Comparison of ENCODE assay signal across 25 cellular contexts in the genomic region with DNA sequence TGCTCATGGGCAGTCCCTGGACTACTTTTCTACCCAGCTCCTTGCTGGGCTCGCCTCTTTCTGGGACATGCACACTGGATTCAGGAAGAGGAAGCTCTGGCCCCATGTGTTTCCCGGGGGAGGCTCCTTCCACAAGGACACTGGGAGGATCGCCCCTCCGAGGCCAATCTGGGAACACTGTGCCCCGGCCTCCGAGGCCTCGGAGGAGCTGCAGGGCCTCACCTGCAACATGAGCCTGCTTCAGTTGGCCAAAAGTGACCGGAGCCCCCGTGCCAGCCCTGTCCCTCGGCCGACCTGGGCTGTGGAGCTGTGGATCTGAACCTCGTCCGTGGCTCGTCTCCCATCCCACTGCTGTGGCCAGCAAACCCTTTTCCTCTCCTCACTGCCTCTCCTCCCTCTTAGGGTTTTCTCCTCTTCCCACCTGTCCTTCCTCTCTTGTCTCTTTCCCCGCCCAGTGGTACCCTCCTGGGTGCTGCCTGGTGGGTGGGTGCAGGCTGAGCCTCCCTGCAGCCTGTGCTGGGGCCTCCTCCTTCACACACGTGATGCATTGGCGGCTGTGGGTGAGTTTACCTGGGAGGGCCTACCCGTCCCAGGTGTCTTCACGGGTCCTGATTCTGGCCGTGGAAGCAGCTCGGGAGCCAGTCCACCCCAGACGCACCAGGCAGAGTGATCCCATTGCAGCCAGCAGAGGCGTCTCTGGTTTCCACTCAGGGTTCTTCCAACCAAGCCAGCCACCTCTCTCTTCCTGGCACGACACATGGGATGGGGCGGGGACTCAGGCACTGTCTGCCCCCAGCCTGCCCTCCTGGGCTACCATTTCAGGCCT.
"Had no signal": no experiment of that assay in that cellular context is flagged by ENCODE, and none has a peak within 500 bp of the region (broad histone marks: within the 10 kb centered on the region; RNA-seq: fewer than 3 reads in every experiment).

No MANE protein-coding gene starts in this region.

- H3K9me3 Mint-ChIP-seq: activated naive CD8-positive, alpha-beta T cell treated with anti-CD3 and anti-CD28 coated beads, Interleukin-2, amount 10 ng/mL, durations not matched to agents 7 days and 5 days; activated T-cell treated with anti-CD3 and anti-CD28 coated beads, Interleukin-2, amount 50 U/mL, for 4 hours; activated T-helper 2 cell treated with anti-CD3 and anti-CD28 coated beads, Interferon-gamma antibody, Interleukin-2, Interleukin-4, amounts not matched to agents 10 μg/mL and 5 μg/mL and 100 μg/mL, durations not matched to agents 14 hours and 24 hours and 36 hours had no signal

- H3K4me3 Mint-ChIP-seq: activated naive CD8-positive, alpha-beta T cell treated with anti-CD3 and anti-CD28 coated beads, Interleukin-2, amount 10 ng/mL, durations not matched to agents 7 days and 5 days; activated T-cell treated with anti-CD3 and anti-CD28 coated beads, Interleukin-2, amount 50 U/mL, for 4 hours; nephron; T-helper 17 cell had no signal

- H3K36me3 ChIP-seq: breast epithelium, heart right ventricle, thoracic aorta, upper lobe of left lung had no signal

- H3K27me3 ChIP-seq: upper lobe of left lung had no signal

- H3K27ac ChIP-seq: breast epithelium, epithelial cell of prostate, heart right ventricle, thoracic aorta, upper lobe of left lung had no signal

- FAIRE-seq: keratinocyte, small intestine had no signal

- H3K4me1 Mint-ChIP-seq: activated naive CD8-positive, alpha-beta T cell treated with anti-CD3 and anti-CD28 coated beads, Interleukin-2, amount 10 ng/mL, durations not matched to agents 7 days and 5 days; nephron; T-helper 17 cell had no signal

- H3K9me3 ChIP-seq: breast epithelium, heart right ventricle, thoracic aorta, upper lobe of left lung had no signal

- H3K4me1 ChIP-seq: breast epithelium, heart right ventricle, upper lobe of left lung had no signal

- H3K27me3 Mint-ChIP-seq: activated naive CD8-positive, alpha-beta T cell treated with anti-CD3 and anti-CD28 coated beads, Interleukin-2, amount 10 ng/mL, durations not matched to agents 7 days and 5 days had no signal

- H3K4me3 ChIP-seq: breast epithelium, heart right ventricle, thoracic aorta, upper lobe of left lung had no signal

- DNase-seq: activated CD4-positive, alpha-beta T cell treated with anti-CD3 and anti-CD28 coated beads for 4 hours; activated CD4-positive, alpha-beta T cell treated with anti-CD3 and anti-CD28 coated beads, Interleukin-2, amount 50 U/mL, for 48 hours; activated CD4-positive, CD25-positive, alpha-beta regulatory T cell; activated CD8-positive, alpha-beta memory T cell treated with anti-CD3 and anti-CD28 coated beads, Interleukin-2, amount 50 U/mL, for 48 hours; activated naive CD4-positive, alpha-beta T cell; activated naive CD8-positive, alpha-beta T cell treated with anti-CD3 and anti-CD28 coated beads, Interleukin-2, amount 10 ng/mL, durations not matched to agents 7 days and 5 days; activated T-cell treated with anti-CD3 and anti-CD28 coated beads, Interleukin-2, amount 50 U/mL, for 4 hours; amniotic stem cell; cortex of kidney; heart right ventricle; mammary epithelial cell; midbrain; nucleus accumbens; small intestine; stimulated activated CD4-positive, alpha-beta T cell treated with anti-CD3 and anti-CD28 coated beads, Interleukin-4, amount 100 ng/mL, for 24 hours; stimulated activated naive CD4-positive, alpha-beta T cell treated with Interleukin-2 at 50 U/mL for 16 hours; SW 1271; T-helper 17 cell had no signal

- H3K27ac Mint-ChIP-seq: activated naive CD8-positive, alpha-beta T cell treated with anti-CD3 and anti-CD28 coated beads, Interleukin-2, amount 10 ng/mL, durations not matched to agents 7 days and 5 days; activated T-helper 2 cell treated with anti-CD3 and anti-CD28 coated beads, Interferon-gamma antibody, Interleukin-2, Interleukin-4, amounts not matched to agents 10 μg/mL and 5 μg/mL and 100 μg/mL, durations not matched to agents 14 hours and 24 hours and 36 hours; nephron; T-helper 17 cell had no signal

- H3K36me3 Mint-ChIP-seq: activated naive CD8-positive, alpha-beta T cell treated with anti-CD3 and anti-CD28 coated beads, Interleukin-2, amount 10 ng/mL, durations not matched to agents 7 days and 5 days had no signal
